8 cellular contexts compared by ENCODE assay signal in genomic region chrX:71068052-71068918, GRCh38. TPM values are rescaled to one million over a fixed set of nuclear protein-coding genes. Genes with fewer than 3 reads are reported as not detected.
A peak's percentile ranks its signal among the peaks of the same experiment; 100 is the strongest.
DNase-seq lines count a peak whose midpoint lies in the region; ATAC-seq and TF ChIP-seq lines count a peak whose summit lies in the region.

TSS of gene SNX12 (minus strand) at chrX:71068334. CDS start at chrX:71068306, 28 bp downstream.

- H3K36me3 ChIP-seq in suprapubic skin, result no peaks in the 10 kb centered on the region

- TF ChIP-seq POLR2A in suprapubic skin (IDR thresholded peaks at IDR 0.05), result no peak

- H3K27me3 ChIP-seq in suprapubic skin, result no peaks in the 10 kb centered on the region

- peaks cover 3% of the 10 kb centered on the region for H3K36me3 Mint-ChIP-seq in activated naive CD4-positive, alpha-beta T cell treated with anti-CD3 and anti-CD28 coated beads, Interleukin-2, amount 50 U/mL, for 24 hours

- H3K9me3 Mint-ChIP-seq in activated naive CD4-positive, alpha-beta T cell treated with anti-CD3 and anti-CD28 coated beads, Interleukin-2, amount 50 U/mL, for 24 hours, result no peaks in the 10 kb centered on the region

- peak within 1 kb of the TSS; percentile 88 for H3K27ac ChIP-seq in suprapubic skin

- peak within 1 kb of the TSS; percentile 92 for H3K27ac Mint-ChIP-seq in activated naive CD4-positive, alpha-beta T cell treated with anti-CD3 and anti-CD28 coated beads, Interleukin-2, amount 50 U/mL, for 24 hours

- peaks cover 7% of the 10 kb centered on the region for H3K4me1 ChIP-seq in suprapubic skin

- no peaks in the 10 kb centered on the region for H3K9me3 ChIP-seq in suprapubic skin

- peaks cover 14% of the 10 kb centered on the region for H3K4me1 Mint-ChIP-seq in activated naive CD4-positive, alpha-beta T cell treated with anti-CD3 and anti-CD28 coated beads, Interleukin-2, amount 50 U/mL, for 24 hours

- TF ChIP-seq CTCF in GM10266 (IDR thresholded peaks at IDR 0.05; ENCODE audit: control insufficient read depth, insufficient read depth, low read depth, missing control alignments), result peak; percentile 19
- peak in 1 of 2 donors; percentile 92 for TF ChIP-seq CTCF in suprapubic skin (IDR thresholded peaks at IDR 0.05)

- peak within 1 kb of the TSS; percentile 58 for H3K4me3 ChIP-seq in suprapubic skin

- peak; percentile 89 for DNase-seq in GM10266 (ENCODE audit: extremely low spot score)
- DNase-seq in NCI-H1092 treated with DMSO at 0.1 percent for 48 hours (lab: John Stamatoyannopoulos, UW), result peak; percentile 98
- DNase-seq in globus pallidus (ENCODE audit: low spot score), result peak; percentile 91
- DNase-seq in occipital lobe (lab: John Stamatoyannopoulos, UW), result peak; percentile 87
- peak; percentile 89 to 93 for DNase-seq in suprapubic skin (ENCODE audit: low spot score in 2 of 2)

- no peak for TF ChIP-seq EP300 in suprapubic skin (IDR thresholded peaks at IDR 0.05)

- peak within 1 kb of the TSS; percentile 94 for H3K4me3 Mint-ChIP-seq in activated naive CD4-positive, alpha-beta T cell treated with anti-CD3 and anti-CD28 coated beads, Interleukin-2, amount 50 U/mL, for 24 hours

- ATAC-seq in HG02623 (IDR thresholded peaks at IDR 0.05; ENCODE audit: unreplicated experiment) (peak; percentile 97), SK-N-SH treated with all-trans-retinoic acid at 6 μM for 48 hours (peak; percentile 97)

- no peaks in the 10 kb centered on the region for H3K27me3 Mint-ChIP-seq in activated naive CD4-positive, alpha-beta T cell treated with anti-CD3 and anti-CD28 coated beads, Interleukin-2, amount 50 U/mL, for 24 hours

- WGBS in suprapubic skin, result 41% methylated on average over 29 of the region's 72 CpGs

TF ChIP-seq in SK-N-SH treated with all-trans-retinoic acid at 6 μM for 48 hours, 23 proteins besides CTCF, POLR2A, EP300 and RAD21 (continues in another document):
- TF ChIP-seq ZFP3 (CRISPR knock-in tag; IDR thresholded peaks at IDR 0.05) (peak; percentile 76; the same call in 1 of the 2 replicates), CSDC2 (CRISPR knock-in tag; IDR thresholded peaks at IDR 0.05) (peak; percentile 97), ZFP30 (CRISPR knock-in tag; IDR thresholded peaks at IDR 0.05) (peak; percentile 14; the same call in 1 of the 2 replicates), SNAI2 (CRISPR knock-in tag; IDR thresholded peaks at IDR 0.05) (peak; percentile 91), POU6F1 (CRISPR knock-in tag; IDR thresholded peaks at IDR 0.05; ENCODE audit: borderline replicate concordance, low read depth) (no peak), ZNF8 (CRISPR knock-in tag; IDR thresholded peaks at IDR 0.05) (peak; percentile 60; the same call in 1 of the 2 replicates), ARNTL (CRISPR knock-in tag; IDR thresholded peaks at IDR 0.05; ENCODE audit: borderline replicate concordance, low read depth) (peak; percentile 82; the same call in 1 of the 2 replicates), ISL1 (CRISPR knock-in tag; IDR thresholded peaks at IDR 0.05) (no peak), CSRNP3 (CRISPR knock-in tag; IDR thresholded peaks at IDR 0.05) (no peak), RARB (CRISPR knock-in tag; IDR thresholded peaks at IDR 0.05) (no peak), ZNF70 (CRISPR knock-in tag; IDR thresholded peaks at IDR 0.05) (no peak), ESRRG (CRISPR knock-in tag; IDR thresholded peaks at IDR 0.05) (no peak), OSR1 (CRISPR knock-in tag; IDR thresholded peaks at IDR 0.05) (no peak), GLIS3 (CRISPR knock-in tag; IDR thresholded peaks at IDR 0.05) (no peak), ZNF565 (CRISPR knock-in tag; conservative IDR thresholded peaks at IDR 0.05; ENCODE audit: low read depth) (0 out of 2 replicates have a peak, but pooled peaks have one; percentile 59), BACH2 (CRISPR knock-in tag; IDR thresholded peaks at IDR 0.05; ENCODE audit: borderline replicate concordance) (peak; percentile 41; the same call in 1 of the 2 replicates), CREB5 (CRISPR knock-in tag; IDR thresholded peaks at IDR 0.05; ENCODE audit: low read depth) (no peak), TCF4 (CRISPR knock-in tag; IDR thresholded peaks at IDR 0.05; ENCODE audit: borderline replicate concordance) (no peak), PPARA (CRISPR knock-in tag; IDR thresholded peaks at IDR 0.05; ENCODE audit: borderline replicate concordance) (0 out of 2 replicates have a peak, but pooled peaks have one; percentile 33), ZC3H10 (CRISPR knock-in tag; IDR thresholded peaks at IDR 0.05) (no peak), PATZ1 (CRISPR knock-in tag; IDR thresholded peaks at IDR 0.05; ENCODE audit: borderline replicate concordance) (no peak), TOX (CRISPR knock-in tag; IDR thresholded peaks at IDR 0.05; ENCODE audit: borderline replicate concordance) (no peak)

RNA-seq across cellular contexts. Expression of gene SNX12, which starts in this region (rescaled TPM):
- total RNA-seq in occipital lobe (72.4 TPM), suprapubic skin (10 to 100 TPM; 41.0 to 71.8 (median 65.3) TPM)

Comparison
In these comparisons a context has a peak if more than half of its experiments do, and no peak if none do; other contexts are left out.
1. Peak in every context shown above with its lines: DNase-seq, ATAC-seq, H3K4me3 ChIP-seq and H3K27ac ChIP-seq.